In the genomic region with DNA sequence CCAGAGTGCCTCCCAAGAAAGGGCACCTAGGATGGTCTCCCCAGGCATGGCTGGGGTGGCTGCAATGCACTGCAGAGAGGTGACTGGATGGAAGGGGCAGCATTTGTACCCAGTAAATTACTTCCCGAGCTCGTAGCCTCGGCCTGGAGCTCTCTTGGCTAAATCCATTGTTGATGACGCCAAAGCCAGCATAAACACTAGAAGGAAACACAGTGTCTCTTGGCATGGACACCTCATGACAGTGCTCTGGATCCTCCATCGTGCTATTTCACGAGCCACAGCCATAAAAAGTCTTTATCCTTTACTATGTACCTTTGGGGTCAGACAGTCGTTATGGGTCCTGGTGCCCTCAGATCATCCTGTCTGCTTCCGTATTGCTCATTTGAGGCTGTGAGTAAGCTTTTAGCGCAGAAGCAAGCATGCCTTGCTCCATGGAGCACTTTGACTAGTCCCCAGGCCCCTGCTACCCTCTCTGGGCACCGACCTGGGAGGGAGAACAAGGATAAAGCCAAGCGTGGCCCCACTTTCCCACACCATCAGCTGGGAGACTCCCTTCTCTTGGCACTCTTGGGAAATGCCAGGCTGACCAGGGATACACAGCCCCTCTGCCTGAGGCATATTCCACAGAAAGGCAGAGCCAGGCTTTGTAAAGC, we compare ENCODE assay signal across 20 cellular contexts. TPM values are rescaled to one million over a fixed set of nuclear protein-coding genes. Genes with fewer than 3 reads are reported as not detected.
A peak's percentile ranks its signal among the peaks of the same experiment; 100 is the strongest.
DNase-seq lines count a peak whose midpoint lies in the region; ATAC-seq, FAIRE-seq and TF ChIP-seq lines count a peak whose summit lies in the region.
"Had no signal": no experiment of that assay in that cellular context is flagged by ENCODE, and none has a peak within 500 bp of the region (broad histone marks: within the 10 kb centered on the region; RNA-seq: fewer than 3 reads in every experiment).

No MANE protein-coding gene starts in this region.

- no peak overlapping the region for H3K4ac ChIP-seq in mesenchymal stem cell (ENCODE audit: low read depth in 1 of 2, low read length in 2 of 2)

- WGBS in mesenchymal stem cell = 92% methylated on average over 11 of the region's 11 CpGs

- H2BK5ac ChIP-seq in mesenchymal stem cell (ENCODE audit: low read depth, low read length, poor library complexity, severe bottlenecking) = no peak overlapping the region

- H3K4me2 ChIP-seq in mesenchymal stem cell (ENCODE audit: low read length, poor library complexity, severe bottlenecking) = no peak overlapping the region

- no peak for TF ChIP-seq POLR2A in GM12892 (IDR thresholded peaks at IDR 0.05; ENCODE audit: low read depth, low read length)

- FAIRE-seq in GM12892 (lab: Jason Lieb, UNC) = no peak
- FAIRE-seq: A204.1 had no signal

- no peak overlapping the region for H2AK5ac ChIP-seq in mesenchymal stem cell (ENCODE audit: low read length, severe bottlenecking)

- no peaks in the 10 kb centered on the region for H3K9me3 ChIP-seq in mesenchymal stem cell (ENCODE audit: control insufficient read depth, low read length)

- no peak overlapping the region for H3K14ac ChIP-seq in mesenchymal stem cell (ENCODE audit: low read length in 2 of 2)

- peaks cover 19% of the 10 kb centered on the region for H3K4me1 ChIP-seq in mesenchymal stem cell (ENCODE audit: control insufficient read depth, insufficient read depth, low read depth, low read length)

- peak overlapping the region; percentile 23 to 42 for H2BK12ac ChIP-seq in mesenchymal stem cell (ENCODE audit: low read length in 2 of 2)

- no peak overlapping the region for H4K8ac ChIP-seq in mesenchymal stem cell (ENCODE audit: low read length)

- no peak overlapping the region for H2BK15ac ChIP-seq in mesenchymal stem cell (ENCODE audit: low read depth, poor library complexity, severe bottlenecking)

- intact Hi-C loops in Right ventricle myocardium superior (cut with DNase I) = no loop called here
- intact Hi-C loops in left cardiac atrium (cut with DNase I) = no loop called here

- H3K23ac ChIP-seq in mesenchymal stem cell (ENCODE audit: low read length in 2 of 2) = no peak overlapping the region

- H2BK120ac ChIP-seq in mesenchymal stem cell (ENCODE audit: low read depth, low read length) = no peak overlapping the region

- ATAC-seq in Right ventricle myocardium superior (ENCODE audit: poor library complexity) = peak; percentile 14
- ATAC-seq in left cardiac atrium = no peak
- no peak for ATAC-seq in GM21390 (IDR thresholded peaks at IDR 0.05; ENCODE audit: unreplicated experiment)

- H4K91ac ChIP-seq in mesenchymal stem cell (ENCODE audit: low read length) = no peak overlapping the region

- no peaks in the 10 kb centered on the region for H3K36me3 ChIP-seq in mesenchymal stem cell (ENCODE audit: control insufficient read depth in 1 of 2, insufficient read depth in 2 of 2, low read depth in 1 of 2, low read length in 2 of 2)

- peak overlapping the region in 1 of 2 experiments; percentile 52 for H3K18ac ChIP-seq in mesenchymal stem cell (ENCODE audit: low read depth in 1 of 2, low read length in 2 of 2)

- no peak overlapping the region for H2AFZ ChIP-seq in mesenchymal stem cell (ENCODE audit: low read depth, low read length)

- no peak overlapping the region for H3K9ac ChIP-seq in mesenchymal stem cell (ENCODE audit: low read length)

- no peaks in the 10 kb centered on the region for H3K79me1 ChIP-seq in mesenchymal stem cell (replicated peaks; ENCODE audit: low read length, poor library complexity, severe bottlenecking)

- H3K4me3 ChIP-seq in mesenchymal stem cell (ENCODE audit: insufficient read depth in 1 of 2, low read depth in 1 of 2, low read length in 2 of 2) (no peak overlapping the region), skin epidermis (no peak overlapping the region)

- DNase-seq in Right ventricle myocardium superior (no peak), left cardiac atrium (no peak), mesenchymal stem cell (no peak), epidermal melanocyte (ENCODE audit: insufficient read length, low spot score) (no peak), GM12892 (ENCODE audit: insufficient read length) (no peak)
- DNase-seq in stimulated activated CD4-positive, alpha-beta T cell treated with anti-CD3 and anti-CD28 coated beads, Interleukin-4, amount 100 ng/mL, for 4 hours = no peak
- DNase-seq: cortex of kidney, KBM-7, NCI-H1048, NCI-H82, occipital lobe had no signal

- H3K27me3 ChIP-seq in mesenchymal stem cell (ENCODE audit: control insufficient read depth in 1 of 2, insufficient read depth in 1 of 2, low read length in 2 of 2) = peaks cover 0 to 37% of the 10 kb centered on the region in 2 experiments

- H3K27ac ChIP-seq in mesenchymal stem cell (ENCODE audit: low read length, poor library complexity, severe bottlenecking) (no peak overlapping the region), skin epidermis (peak overlapping the region in 14 of 21 experiments; percentile 14 to 87 (median 56))
- H3K27ac ChIP-seq: C4-2B, HL-60, RWPE1 had no signal

RNA-seq across cellular contexts. Expression of a gene that starts 10.3 kb away (rescaled TPM):
- total RNA-seq in Right ventricle myocardium superior = 22.9 TPM
- 10 to 100 TPM; 47.4 to 71.7 TPM for total RNA-seq in left cardiac atrium
- polyA plus RNA-seq in mesenchymal stem cell (2013, experiment 1 of 2) = 2.2 TPM
- 2.1 TPM for polyA plus RNA-seq in mesenchymal stem cell (2013, experiment 2 of 2)
- polyA plus RNA-seq in GM12892 (2012; ENCODE audit: missing spikeins) = not detected
- total RNA-seq: activated T-helper 1 cell treated with anti-CD3 and anti-CD28 coated beads, Interleukin-12 subunit alpha, Interleukin-12 subunit beta, Interleukin-2, Interleukin-4 antibody, amounts not matched to agents 30 ng/mL and 10 ng/mL and 1 ng/mL, durations not matched to agents 14 hours and 24 hours and 36 hours had no signal

RNA-seq across cellular contexts. Expression of a gene that starts 28.7 kb away (rescaled TPM):
- not detected for total RNA-seq in Right ventricle myocardium superior
- not detected for total RNA-seq in left cardiac atrium
- polyA plus RNA-seq in mesenchymal stem cell (2013, experiment 1 of 2) = not detected
- polyA plus RNA-seq in mesenchymal stem cell (2013, experiment 2 of 2) = not detected
- not detected for polyA plus RNA-seq in GM12892 (2012; ENCODE audit: missing spikeins)
- total RNA-seq: activated T-helper 1 cell treated with anti-CD3 and anti-CD28 coated beads, Interleukin-12 subunit alpha, Interleukin-12 subunit beta, Interleukin-2, Interleukin-4 antibody, amounts not matched to agents 30 ng/mL and 10 ng/mL and 1 ng/mL, durations not matched to agents 14 hours and 24 hours and 36 hours; esophagus mucosa; liver; occipital lobe had no signal
- polyA plus RNA-seq: liver had no signal
